In genomic region chr15:92881570-92881837, GRCh38 we compare ENCODE assay signal across 9 cellular contexts. TPM values are rescaled to one million over a fixed set of nuclear protein-coding genes. Genes with fewer than 3 reads are reported as not detected.
DNase-seq lines count a peak whose midpoint lies in the region; ATAC-seq and TF ChIP-seq lines count a peak whose summit lies in the region.
"Had no signal": no experiment of that assay in that cellular context is flagged by ENCODE, and none has a peak within 500 bp of the region (broad histone marks: within the 10 kb centered on the region; RNA-seq: fewer than 3 reads in every experiment).

No MANE protein-coding gene starts in this region.

- no peak for TF ChIP-seq EP300 in gastroesophageal sphincter (IDR thresholded peaks at IDR 0.05)

- no peaks in the 10 kb centered on the region for H3K9me3 Mint-ChIP-seq in WTC11

- peak overlapping the region; percentile 99 for H3K27ac Mint-ChIP-seq in WTC11

- H3K79me2 ChIP-seq in HCT116 (ENCODE audit: insufficient read depth, low read length) = peaks cover 36% of the 10 kb centered on the region

- H3K27me3 Mint-ChIP-seq in WTC11 (ENCODE audit: low read depth) = no peaks in the 10 kb centered on the region

- WGBS in gastroesophageal sphincter (ENCODE audit: low coverage in 1 of 2), 2 donors = 0 to 16% methylated on average over 2 to 5 of the region's 5 CpGs

- H3K36me3 ChIP-seq in HCT116 (ENCODE audit: control insufficient read depth in 1 of 2, insufficient read depth in 2 of 2, low read length in 2 of 2) (peaks cover 11 to 18% of the 10 kb centered on the region in 2 experiments), gastroesophageal sphincter (peaks cover 0 to 1% of the 10 kb centered on the region in 2 donors)

- TF ChIP-seq CTCF in HCT116 (IDR thresholded peaks at IDR 0.05 in 2 of 3, conservative IDR thresholded peaks at IDR 0.05 in 1 of 3; ENCODE audit: borderline replicate concordance in 1 of 3, insufficient read depth in 1 of 3, low read depth in 2 of 3, low read length in 2 of 3) (no peak), WTC11 (IDR thresholded peaks at IDR 0.05) (no peak), gastroesophageal sphincter (IDR thresholded peaks at IDR 0.05) (no peak)

- intact Hi-C loops in HCT116 (cut with micrococcal nuclease) = loop anchor here (5.0 kb wide), 1 partner anchor 59 kb away; no protein-coding TSS in a partner anchor

- TF ChIP-seq POLR2A in HCT116 (IDR thresholded peaks at IDR 0.05; ENCODE audit: borderline replicate concordance, extremely low read depth, insufficient read depth, insufficient read length) = no peak
- TF ChIP-seq POLR2A in gastroesophageal sphincter (IDR thresholded peaks at IDR 0.05) = no peak

- no peak overlapping the region for H2AFZ ChIP-seq in HCT116 (ENCODE audit: low read depth, low read length, poor library complexity, severe bottlenecking)

- no TSS peak for BruUV-seq in HCT116 (replicated peaks; lab: Mats Ljungman, UMichigan)

- H4K20me1 ChIP-seq in HCT116 (ENCODE audit: insufficient read depth) = no peaks in the 10 kb centered on the region; the same call in 1 of the 2 replicates

- H3K4me1 Mint-ChIP-seq in WTC11 = peaks cover 59% of the 10 kb centered on the region

- DNase-seq in HCT116 (ENCODE audit: low read depth, low spot score) = no peak
- DNase-seq in WTC11 (ENCODE audit: low spot score) = no peak
- no peak for DNase-seq in SKM-1 treated with dmso at 0.1 percent for 144 hours (lab: John Stamatoyannopoulos, UW; ENCODE audit: unreplicated experiment)
- DNase-seq: stimulated activated CD4-positive, alpha-beta T cell treated with anti-CD3 and anti-CD28 coated beads, Interleukin-2, amount 100 ng/mL, for 24 hours had no signal

- peak overlapping the region; percentile 65 for H3K9ac ChIP-seq in HCT116 (ENCODE audit: low read length)

- H3K4me3 ChIP-seq in HCT116 (replicated peaks in 1 of 2; ENCODE audit: low read depth in 1 of 2, low read length in 2 of 2) (peak overlapping the region in 1 of 2 experiments; percentile 59; a peak in 2 of 4 replicates), gastroesophageal sphincter (peak overlapping the region; percentile 29 to 43), skin epidermis (peak overlapping the region; percentile 17 to 36 (median 19))

- peaks cover 15 to 26% of the 10 kb centered on the region in 2 experiments; a peak in 3 of 4 replicates for H3K4me1 ChIP-seq in HCT116 (ENCODE audit: control insufficient read depth in 1 of 2, insufficient read depth in 2 of 2, low read length in 2 of 2)
- H3K4me1 ChIP-seq in gastroesophageal sphincter = peaks cover 2 to 31% (median 3%) of the 10 kb centered on the region in 3 donors

- no peaks in the 10 kb centered on the region for H3K9me3 ChIP-seq in HCT116 (ENCODE audit: control insufficient read depth in 1 of 2, insufficient read depth in 1 of 2, low read depth in 1 of 2, low read length in 2 of 2)
- H3K9me3 ChIP-seq in gastroesophageal sphincter = no peaks in the 10 kb centered on the region

- no peak for TF ChIP-seq RAD21 in HCT116 (IDR thresholded peaks at IDR 0.05; ENCODE audit: low read depth)

- peak overlapping the region; percentile 67 for H3K4me3 Mint-ChIP-seq in WTC11

- RAD21 ChIA-PET in HCT116 (lab: Charles Lee; ENCODE audit: low non-redundant PET in 1 of 2, low total read pairs in 2 of 2, uncharacterized antibody in 2 of 2, unreplicated experiment in 2 of 2) = interaction anchor here in 1 of 2 experiments (1.5 kb wide), 1 partner anchor 59 kb away, joined by 6 read pairs; no protein-coding TSS in a partner anchor

- peaks cover 31% of the 10 kb centered on the region for H3K36me3 Mint-ChIP-seq in WTC11

- CTCF ChIA-PET in HCT116 (lab: Charles Lee) = interaction anchor here (1.1 to 2.3 kb wide), 3 partner anchors 19 to 85 kb away, joined by 7 to 17 read pairs (median 8); partner anchors contain the start of gene CHD2
- CTCF ChIA-PET in WTC11 (lab: Charles Lee) = interaction anchor here (1.3 to 4.7 kb wide), 4 partner anchors 59 to 84 kb away, joined by 4 to 48 read pairs (median 8); no protein-coding TSS in a partner anchor

- H3K27me3 ChIP-seq in HCT116 (ENCODE audit: insufficient read depth, low read length) (no peaks in the 10 kb centered on the region), gastroesophageal sphincter (no peaks in the 10 kb centered on the region)

- POLR2A ChIA-PET in HCT116 (lab: Charles Lee) (interaction anchor here (1.1 to 3.8 kb wide), 13 partner anchors 9 to 84 kb away, joined by 3 to 93 read pairs (median 11); partner anchors contain the start of gene CHD2), WTC11 (lab: Charles Lee) (interaction anchor here (1.1 to 8.6 kb wide), 9 partner anchors 14 to 72 kb away, joined by 3 to 226 read pairs (median 17); partner anchors contain the start of gene CHD2)

- H3K27ac ChIP-seq in HCT116 (ENCODE audit: low read depth, low read length) = peak overlapping the region; percentile 50; the same call in 1 of the 2 replicates
- H3K27ac ChIP-seq in gastroesophageal sphincter = peak overlapping the region; percentile 90 to 100 (median 94)
- H3K27ac ChIP-seq in skin epidermis = peak overlapping the region in 20 of 21 experiments; percentile 69 to 100 (median 88)

- no peaks in the 10 kb centered on the region for H3K9me2 ChIP-seq in HCT116 (ENCODE audit: insufficient read depth)

- H3K4me2 ChIP-seq in HCT116 (ENCODE audit: low read length) = peak overlapping the region; percentile 83

- no peak for ATAC-seq in HCT116
- no peak for ATAC-seq in WTC11
- no peak for ATAC-seq in gastroesophageal sphincter
- no peak for ATAC-seq in HG02571 (IDR thresholded peaks at IDR 0.05; ENCODE audit: unreplicated experiment)
- no peak for ATAC-seq in GM21529 (IDR thresholded peaks at IDR 0.05; ENCODE audit: unreplicated experiment)
- ATAC-seq in GM21367 (IDR thresholded peaks at IDR 0.05; ENCODE audit: unreplicated experiment) = no peak

TF ChIP-seq in HCT116, 20 proteins besides CTCF, POLR2A, EP300 and RAD21 (continues in another document):
- TF ChIP-seq CBX3 (IDR thresholded peaks at IDR 0.05; ENCODE audit: low read depth) (no peak), JUND (IDR thresholded peaks at IDR 0.05) (no peak), ZNF274 (IDR thresholded peaks at IDR 0.05; ENCODE audit: low read depth, low read length) (no peak), POLR2AphosphoS5 (IDR thresholded peaks at IDR 0.05; ENCODE audit: low read depth, low read length) (no peak), FOSL1 (IDR thresholded peaks at IDR 0.05; ENCODE audit: low read depth) (no peak), EGR1 (IDR thresholded peaks at IDR 0.05; ENCODE audit: low read depth) (no peak), TCF7L2 (IDR thresholded peaks at IDR 0.05; ENCODE audit: borderline replicate concordance, extremely low read depth, insufficient read depth, insufficient read length) (no peak), ZFX (IDR thresholded peaks at IDR 0.05) (no peak)
- TF ChIP-seq, protein P1, sequence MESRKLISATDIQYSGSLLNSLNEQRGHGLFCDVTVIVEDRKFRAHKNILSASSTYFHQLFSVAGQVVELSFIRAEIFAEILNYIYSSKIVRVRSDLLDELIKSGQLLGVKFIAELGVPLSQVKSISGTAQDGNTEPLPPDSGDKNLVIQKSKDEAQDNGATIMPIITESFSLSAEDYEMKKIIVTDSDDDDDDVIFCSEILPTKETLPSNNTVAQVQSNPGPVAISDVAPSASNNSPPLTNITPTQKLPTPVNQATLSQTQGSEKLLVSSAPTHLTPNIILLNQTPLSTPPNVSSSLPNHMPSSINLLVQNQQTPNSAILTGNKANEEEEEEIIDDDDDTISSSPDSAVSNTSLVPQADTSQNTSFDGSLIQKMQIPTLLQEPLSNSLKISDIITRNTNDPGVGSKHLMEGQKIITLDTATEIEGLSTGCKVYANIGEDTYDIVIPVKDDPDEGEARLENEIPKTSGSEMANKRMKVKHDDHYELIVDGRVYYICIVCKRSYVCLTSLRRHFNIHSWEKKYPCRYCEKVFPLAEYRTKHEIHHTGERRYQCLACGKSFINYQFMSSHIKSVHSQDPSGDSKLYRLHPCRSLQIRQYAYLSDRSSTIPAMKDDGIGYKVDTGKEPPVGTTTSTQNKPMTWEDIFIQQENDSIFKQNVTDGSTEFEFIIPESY (IDR thresholded peaks at IDR 0.05; ENCODE audit: extremely low read depth, insufficient replicate concordance, low read length) = no peak

TF ChIP-seq in WTC11, 78 proteins besides CTCF, POLR2A, EP300 and RAD21 (continues in another document):
- TF ChIP-seq IRF1 (CRISPR knock-in tag; IDR thresholded peaks at IDR 0.05) = no peak
- no peak for TF ChIP-seq FOXP4 (CRISPR knock-in tag; IDR thresholded peaks at IDR 0.05)
- TF ChIP-seq ZNF263 (CRISPR knock-in tag; IDR thresholded peaks at IDR 0.05; ENCODE audit: low read depth) = no peak
- no peak for TF ChIP-seq PRRX2 (CRISPR knock-in tag; IDR thresholded peaks at IDR 0.05)
- TF ChIP-seq SOX15 (CRISPR knock-in tag; IDR thresholded peaks at IDR 0.05) = no peak
- TF ChIP-seq TCF7 (CRISPR knock-in tag; IDR thresholded peaks at IDR 0.05; ENCODE audit: low read depth) = no peak
- no peak for TF ChIP-seq SMAD3 (CRISPR knock-in tag; IDR thresholded peaks at IDR 0.05; ENCODE audit: borderline replicate concordance)
- no peak for TF ChIP-seq EMX1 (CRISPR knock-in tag; IDR thresholded peaks at IDR 0.05)
- TF ChIP-seq ZNF416 (CRISPR knock-in tag; IDR thresholded peaks at IDR 0.05) = no peak

RNA-seq across cellular contexts. Expression of gene CHD2, which starts 18.6 kb away (rescaled TPM):
- 116 TPM for total RNA-seq in HCT116 (2021; ENCODE audit: unreplicated experiment)
- 64.4 and 68.7 TPM in 2 replicates for polyA plus RNA-seq in HCT116 (2012)
- total RNA-seq in WTC11 (2021) = 75.8 to 101 TPM (median 87.6 TPM) in 3 replicates
- total RNA-seq in gastroesophageal sphincter = 100 to 1,000 TPM in 2 of 4 donors, 10 to 100 TPM in 2; 41.9 to 144 (median 81.8) TPM
